Comparison of ENCODE assay signal across 15 cellular contexts in genomic region chr15:28097656-28098359, GRCh38. TPM values are rescaled to one million over a fixed set of nuclear protein-coding genes. Genes with fewer than 3 reads are reported as not detected.
DNase-seq lines count a peak whose midpoint lies in the region; ATAC-seq and TF ChIP-seq lines count a peak whose summit lies in the region.
"Had no signal": no experiment of that assay in that cellular context is flagged by ENCODE, and none has a peak within 500 bp of the region (broad histone marks: within the 10 kb centered on the region; RNA-seq: fewer than 3 reads in every experiment).

No MANE protein-coding gene starts in this region.

- DNase-seq in DMS 273 (lab: John Stamatoyannopoulos, UW; ENCODE audit: unreplicated experiment) (peak; percentile 22), DMS 273 treated with DMSO at 0.1 percent for 48 hours (lab: John Stamatoyannopoulos, UW) (no peak), GM23338 (ENCODE audit: low spot score) (no peak), nephron progenitor cell (no peak), medulla oblongata (ENCODE audit: extremely low spot score) (no peak), dermis blood vessel endothelial cell (no peak)
- no peak for DNase-seq in activated naive CD8-positive, alpha-beta T cell treated with anti-CD3 and anti-CD28 coated beads, Interleukin-2, amount 50 U/mL, for 24 hours
- DNase-seq in activated effector memory CD4-positive, alpha-beta T cell treated with Interleukin-2 at 50 U/mL for 16 hours, result no peak
- DNase-seq: Calu3, hippocampal formation, left ventricle myocardium inferior, NCI-H187, NCI-H69, trophoblast cell had no signal

- H3F3A ChIP-seq in GM23338 (replicated peaks; ENCODE audit: low read depth), result no peaks in the 10 kb centered on the region

- H3K9me3 Mint-ChIP-seq in GM23338 (peaks cover 4% of the 10 kb centered on the region; the same call in 2 of the 3 replicates), nephron progenitor cell (peaks cover 11% of the 10 kb centered on the region)
- H3K9me3 Mint-ChIP-seq in activated naive CD8-positive, alpha-beta T cell treated with anti-CD3 and anti-CD28 coated beads, Interleukin-2, amount 50 U/mL, for 24 hours, result no peaks in the 10 kb centered on the region

- H3K4me3 ChIP-seq in GM23338, result no peak overlapping the region; the same call in 1 of the 2 replicates

- H3K27me3 Mint-ChIP-seq in GM23338 (ENCODE audit: insufficient read depth, low read depth, poor library complexity) (peaks cover 78% of the 10 kb centered on the region), nephron progenitor cell (ENCODE audit: low read depth, poor library complexity) (peaks cover 95% of the 10 kb centered on the region)
- H3K27me3 Mint-ChIP-seq in activated naive CD8-positive, alpha-beta T cell treated with anti-CD3 and anti-CD28 coated beads, Interleukin-2, amount 50 U/mL, for 24 hours, result peaks cover 63% of the 10 kb centered on the region

- no peak for ATAC-seq in GM23338
- no peak for ATAC-seq in activated naive CD8-positive, alpha-beta T cell treated with anti-CD3 and anti-CD28 coated beads, Interleukin-2, amount 50 U/mL, for 24 hours

- peaks cover 91% of the 10 kb centered on the region for H3K27me3 ChIP-seq in GM23338 (ENCODE audit: insufficient read depth)

- peak overlapping the region; percentile 98; the same call in 1 of the 2 replicates for H3K4me2 ChIP-seq in GM23338

- H3K27ac Mint-ChIP-seq in GM23338, result no peak overlapping the region
- H3K27ac Mint-ChIP-seq in activated naive CD8-positive, alpha-beta T cell treated with anti-CD3 and anti-CD28 coated beads, Interleukin-2, amount 50 U/mL, for 24 hours, result no peak overlapping the region
- no peak overlapping the region for H3K27ac Mint-ChIP-seq in nephron progenitor cell

- peak overlapping the region; percentile 60 for H3K4me3 Mint-ChIP-seq in GM23338
- H3K4me3 Mint-ChIP-seq in activated naive CD8-positive, alpha-beta T cell treated with anti-CD3 and anti-CD28 coated beads, Interleukin-2, amount 50 U/mL, for 24 hours, result peak overlapping the region; percentile 54
- H3K4me3 Mint-ChIP-seq in nephron progenitor cell, result peak overlapping the region; percentile 76

- H3K4me1 Mint-ChIP-seq in GM23338 (peaks cover 21% of the 10 kb centered on the region), nephron progenitor cell (peaks cover 46% of the 10 kb centered on the region)
- peaks cover 30% of the 10 kb centered on the region for H3K4me1 Mint-ChIP-seq in activated naive CD8-positive, alpha-beta T cell treated with anti-CD3 and anti-CD28 coated beads, Interleukin-2, amount 50 U/mL, for 24 hours

- TF ChIP-seq CTCF in GM23338 (conservative IDR thresholded peaks at IDR 0.05; ENCODE audit: low read depth in 2 of 2) (no peak), nephron progenitor cell (IDR thresholded peaks at IDR 0.05) (no peak)

- no peaks in the 10 kb centered on the region; the same call in 2 of the 3 replicates for H3K36me3 Mint-ChIP-seq in GM23338 (ENCODE audit: low read depth)
- no peaks in the 10 kb centered on the region for H3K36me3 Mint-ChIP-seq in activated naive CD8-positive, alpha-beta T cell treated with anti-CD3 and anti-CD28 coated beads, Interleukin-2, amount 50 U/mL, for 24 hours (ENCODE audit: low read depth)
- no peaks in the 10 kb centered on the region for H3K36me3 Mint-ChIP-seq in nephron progenitor cell (ENCODE audit: low read depth)

- H3K9me2 ChIP-seq in GM23338 (ENCODE audit: insufficient read depth), result no peaks in the 10 kb centered on the region

- H3K4me1 ChIP-seq in GM23338 (ENCODE audit: insufficient read depth), result peaks cover 10% of the 10 kb centered on the region

- H3K27ac ChIP-seq in GM23338 (ENCODE audit: low read depth), result no peak overlapping the region
- H3K27ac ChIP-seq: 22Rv1, left ventricle myocardium inferior had no signal

- H3K36me3 ChIP-seq in GM23338 (ENCODE audit: insufficient read depth), result no peaks in the 10 kb centered on the region
- H3K36me3 ChIP-seq: left ventricle myocardium inferior had no signal

- H2AFZ ChIP-seq in GM23338, result no peak overlapping the region

- no peaks in the 10 kb centered on the region for H3K79me2 ChIP-seq in GM23338 (replicated peaks; ENCODE audit: insufficient read depth)

- no peaks in the 10 kb centered on the region; the same call in 1 of the 2 replicates for H4K20me1 ChIP-seq in GM23338 (replicated peaks; ENCODE audit: insufficient read depth)

TF ChIP-seq in GM23338, 12 proteins besides CTCF, POLR2A, EP300 and RAD21:
- no peak for TF ChIP-seq ZNF114 (CRISPR knock-in tag; IDR thresholded peaks at IDR 0.05)
- peak; percentile 16 for TF ChIP-seq EZH2 (IDR thresholded peaks at IDR 0.05; ENCODE audit: low read depth, unreplicated experiment)

RNA-seq across cellular contexts. Expression of gene OCA2, which starts 1.3 kb away (rescaled TPM):
- total RNA-seq in GM23338 (2014; rRNA removed; shearing (Covaris generic)), result 0.39 and 0.69 TPM in 2 replicates
- 0.38 and 0.40 TPM in 2 replicates for polyA plus RNA-seq in GM23338 (2016; fragmentation: Nextera tagmentation; extraction: Ambion mirVana)
- not detected in 2 replicates for total RNA-seq in dermis blood vessel endothelial cell
- total RNA-seq: Calu3, left ventricle myocardium inferior had no signal
